9 cellular contexts compared by ENCODE assay signal in genomic region chr6:23659125-23659524, GRCh38.
DNase-seq lines count a peak whose midpoint lies in the region; ATAC-seq and TF ChIP-seq lines count a peak whose summit lies in the region.
"Had no signal": no experiment of that assay in that cellular context is flagged by ENCODE, and none has a peak within 500 bp of the region (broad histone marks: within the 10 kb centered on the region; RNA-seq: fewer than 3 reads in every experiment).

No MANE protein-coding gene starts in this region.

- H3K4me3 Mint-ChIP-seq in stimulated activated naive B cell treated with anti-CD40 and anti-IgM and Interleukin-4, amounts not matched to agents 10 μg/mL and 1 μg/mL and 100 μg/mL, for 72 hours, result no peak overlapping the region
- H3K4me3 Mint-ChIP-seq: IgD-negative memory B cell had no signal

- no peak for ATAC-seq in stimulated activated naive B cell treated with anti-CD40 and anti-IgM and Interleukin-4, amounts not matched to agents 10 μg/mL and 1 μg/mL and 100 μg/mL, for 72 hours (replicated peaks)

- no peaks in the 10 kb centered on the region for H3K27me3 Mint-ChIP-seq in stimulated activated naive B cell treated with anti-CD40 and anti-IgM and Interleukin-4, amounts not matched to agents 10 μg/mL and 1 μg/mL and 100 μg/mL, for 72 hours
- H3K27me3 Mint-ChIP-seq: IgD-negative memory B cell had no signal

- DNase-seq in AG09319 (ENCODE audit: extremely low read depth, low read depth), result peak; percentile 7
- DNase-seq in NCI-H1092 treated with DMSO at 0.1 percent for 48 hours (lab: John Stamatoyannopoulos, UW), result peak; percentile 82
- peak; percentile 68 for DNase-seq in WERI-Rb-1
- peak; percentile 7 for DNase-seq in kidney glomerular epithelial cell (lab: John Stamatoyannopoulos, UW)
- DNase-seq in ecto neural progenitor cell (ENCODE audit: low spot score), result no peak
- no peak for DNase-seq in GM19240 (ENCODE audit: insufficient read length, low spot score)
- no peak for DNase-seq in stimulated activated naive B cell treated with anti-CD40 and anti-IgM and Interleukin-4, amounts not matched to agents 10 μg/mL and 1 μg/mL and 100 μg/mL, for 72 hours
- DNase-seq in stimulated activated CD4-positive, alpha-beta T cell treated with anti-CD3 and anti-CD28 coated beads, Interleukin-4, amount 100 ng/mL, for 1 hour, result no peak

- no peak overlapping the region for H3K27ac Mint-ChIP-seq in stimulated activated naive B cell treated with anti-CD40 and anti-IgM and Interleukin-4, amounts not matched to agents 10 μg/mL and 1 μg/mL and 100 μg/mL, for 72 hours

- no peaks in the 10 kb centered on the region for H3K4me1 Mint-ChIP-seq in stimulated activated naive B cell treated with anti-CD40 and anti-IgM and Interleukin-4, amounts not matched to agents 10 μg/mL and 1 μg/mL and 100 μg/mL, for 72 hours
- H3K4me1 Mint-ChIP-seq: IgD-negative memory B cell had no signal

- H3K36me3 Mint-ChIP-seq in stimulated activated naive B cell treated with anti-CD40 and anti-IgM and Interleukin-4, amounts not matched to agents 10 μg/mL and 1 μg/mL and 100 μg/mL, for 72 hours, result no peaks in the 10 kb centered on the region

- no peaks in the 10 kb centered on the region for H3K9me3 Mint-ChIP-seq in stimulated activated naive B cell treated with anti-CD40 and anti-IgM and Interleukin-4, amounts not matched to agents 10 μg/mL and 1 μg/mL and 100 μg/mL, for 72 hours

- H3K27me3 ChIP-seq in WERI-Rb-1 (ENCODE audit: insufficient read depth, low read depth, severe bottlenecking), result no peaks in the 10 kb centered on the region

- H3K27ac ChIP-seq in WERI-Rb-1, result no peak overlapping the region

- no peaks in the 10 kb centered on the region for H3K9me3 ChIP-seq in WERI-Rb-1 (ENCODE audit: severe bottlenecking)

- no peaks in the 10 kb centered on the region for H3K36me3 ChIP-seq in WERI-Rb-1

- no peak overlapping the region for H3K4me3 ChIP-seq in WERI-Rb-1 (ENCODE audit: low read depth, low read length)

- TF ChIP-seq CTCF in AG09319 (IDR thresholded peaks at IDR 0.05; ENCODE audit: low read depth, low read length) (peak; percentile 64), WERI-Rb-1 (IDR thresholded peaks at IDR 0.05; ENCODE audit: low read depth, low read length) (peak; percentile 89)

Comparison
In these comparisons a context has a peak if more than half of its experiments do, and no peak if none do; other contexts are left out.
1. DNase-seq: peak in AG09319 (single experiment), NCI-H1092 treated with DMSO at 0.1 percent for 48 hours (single experiment), WERI-Rb-1 (single experiment) and kidney glomerular epithelial cell (single experiment); none in ecto neural progenitor cell (single experiment), GM19240 (single experiment), stimulated activated naive B cell treated with anti-CD40 and anti-IgM and Interleukin-4, amounts not matched to agents 10 μg/mL and 1 μg/mL and 100 μg/mL, for 72 hours (single experiment) and stimulated activated CD4-positive, alpha-beta T cell treated with anti-CD3 and anti-CD28 coated beads, Interleukin-4, amount 100 ng/mL, for 1 hour (single experiment).